ENCODE assay signal across 8 cellular contexts in the genomic region with DNA sequence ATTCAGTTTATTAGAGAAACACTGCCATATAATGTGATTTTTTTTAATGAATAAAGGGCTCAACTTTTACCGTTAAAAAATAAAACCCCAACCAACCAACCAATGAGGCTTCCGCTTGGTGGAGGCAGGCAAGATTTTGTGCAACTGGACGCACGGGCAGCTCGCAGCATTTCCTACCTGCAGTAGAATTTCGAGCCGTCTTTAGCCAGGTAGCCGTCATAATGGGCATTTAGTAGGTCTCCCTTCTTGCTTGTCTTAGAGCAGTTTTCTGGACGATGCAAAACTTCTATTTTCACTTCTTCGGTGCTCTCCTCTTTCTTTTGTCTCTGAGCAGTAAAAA. TPM values are rescaled to one million over a fixed set of nuclear protein-coding genes. Genes with fewer than 3 reads are reported as not detected.
DNase-seq lines count a peak whose midpoint lies in the region; ATAC-seq lines count a peak whose summit lies in the region.

No MANE protein-coding gene starts in this region.

- peaks cover 5% of the 10 kb centered on the region for H3K36me3 Mint-ChIP-seq in T-helper 1 cell treated with Interleukin-12 subunit alpha and Interleukin-12 subunit beta and Interleukin-4 antibody, amounts not matched to agents 30 μg/mL and 1 μg/mL, for 36 hours (ENCODE audit: low read depth)

- H3K27ac ChIP-seq in HUES48 (ENCODE audit: low read depth, low read length) (peak overlapping the region; percentile 34), angular gyrus (ENCODE audit: low read depth, low read length) (peak overlapping the region; percentile 90), thymus (ENCODE audit: low read depth) (peak overlapping the region; percentile 95)

- H3K4me3 ChIP-seq in HUES48 (ENCODE audit: low read depth, low read length) (peak overlapping the region; percentile 78), thymus (ENCODE audit: low read length) (peak overlapping the region; percentile 58)

- H3K4me3 Mint-ChIP-seq in T-helper 1 cell treated with Interleukin-12 subunit alpha and Interleukin-12 subunit beta and Interleukin-4 antibody, amounts not matched to agents 30 μg/mL and 1 μg/mL, for 36 hours: peak overlapping the region; percentile 97

- peaks cover 9% of the 10 kb centered on the region; the same call in 1 of the 2 replicates for H3K27me3 ChIP-seq in HUES48 (ENCODE audit: control insufficient read depth, insufficient read depth, low read length)
- no peaks in the 10 kb centered on the region for H3K27me3 ChIP-seq in thymus (ENCODE audit: control insufficient read depth, insufficient read depth)

- peaks cover 41% of the 10 kb centered on the region for H3K4me1 Mint-ChIP-seq in T-helper 1 cell treated with Interleukin-12 subunit alpha and Interleukin-12 subunit beta and Interleukin-4 antibody, amounts not matched to agents 30 μg/mL and 1 μg/mL, for 36 hours (ENCODE audit: low read depth)

- under 1% methylated on average over 10 of the region's 10 CpGs for WGBS in thymus

- H3K36me3 ChIP-seq in HUES48 (ENCODE audit: control insufficient read depth, insufficient read depth, low read length): no peaks in the 10 kb centered on the region
- H3K36me3 ChIP-seq in thymus (ENCODE audit: control insufficient read depth, insufficient read depth): no peaks in the 10 kb centered on the region

- H3K9ac ChIP-seq in HUES48 (ENCODE audit: low read depth, low read length): peak overlapping the region; percentile 78

- peak; percentile 2 for ATAC-seq in left lobe of liver

- no peaks in the 10 kb centered on the region for H3K9me3 ChIP-seq in HUES48 (ENCODE audit: control insufficient read depth, insufficient read depth, low read length)
- no peaks in the 10 kb centered on the region for H3K9me3 ChIP-seq in thymus (ENCODE audit: control insufficient read depth)

- no peaks in the 10 kb centered on the region for H3K27me3 Mint-ChIP-seq in T-helper 1 cell treated with Interleukin-12 subunit alpha and Interleukin-12 subunit beta and Interleukin-4 antibody, amounts not matched to agents 30 μg/mL and 1 μg/mL, for 36 hours (ENCODE audit: low read depth)

- peaks cover 17% of the 10 kb centered on the region for H3K4me1 ChIP-seq in HUES48 (ENCODE audit: control insufficient read depth, insufficient read depth, low read length)
- H3K4me1 ChIP-seq in thymus (ENCODE audit: control insufficient read depth, insufficient read depth, low read length): peaks cover 18% of the 10 kb centered on the region

- no peaks in the 10 kb centered on the region for H3K9me3 Mint-ChIP-seq in T-helper 1 cell treated with Interleukin-12 subunit alpha and Interleukin-12 subunit beta and Interleukin-4 antibody, amounts not matched to agents 30 μg/mL and 1 μg/mL, for 36 hours

- H3K27ac Mint-ChIP-seq in T-helper 1 cell treated with Interleukin-12 subunit alpha and Interleukin-12 subunit beta and Interleukin-4 antibody, amounts not matched to agents 30 μg/mL and 1 μg/mL, for 36 hours: peak overlapping the region; percentile 99

- DNase-seq in T-helper 1 cell (no peak), left lobe of liver (ENCODE audit: low spot score) (no peak), 8988T (no peak)
- no peak for DNase-seq in stimulated activated CD4-positive, alpha-beta T cell treated with anti-CD3 and anti-CD28 coated beads, Interleukin-2, amount 100 ng/mL, for 48 hours

RNA-seq across cellular contexts. Expression of a gene that starts 0.3 kb away (rescaled TPM):
- total RNA-seq in left lobe of liver: 3.4 TPM
- 6.5 TPM for polyA plus RNA-seq in thymus

RNA-seq across cellular contexts. Expression of a gene that starts 2.2 kb away (rescaled TPM):
- 13.3 TPM for total RNA-seq in left lobe of liver
- polyA plus RNA-seq in thymus: 3.8 TPM

RNA-seq across cellular contexts. Expression of a gene that starts 26.9 kb away (rescaled TPM):
- 1.8 TPM for total RNA-seq in left lobe of liver
- 13.6 TPM for polyA plus RNA-seq in thymus

RNA-seq across cellular contexts. Expression of a gene that starts 27.1 kb away (rescaled TPM):
- 16.4 TPM for total RNA-seq in left lobe of liver
- 65.4 TPM for polyA plus RNA-seq in thymus

Comparison
In these comparisons a context has a peak if more than half of its experiments do, and no peak if none do; other contexts are left out.
1. H3K27ac ChIP-seq: peak in every context shown above with its lines; median percentile 95 in thymus; 90 in angular gyrus; 34 in HUES48.